Comparison of ENCODE assay signal across 8 cellular contexts in genomic region chr12:11649413-11650278, GRCh38. TPM values are rescaled to one million over a fixed set of nuclear protein-coding genes. Genes with fewer than 3 reads are reported as not detected.
A peak's percentile ranks its signal among the peaks of the same experiment; 100 is the strongest.
DNase-seq lines count a peak whose midpoint lies in the region; ATAC-seq and TF ChIP-seq lines count a peak whose summit lies in the region.

Gene ETV6 (plus strand): TSS chr12:11649674. CDS start chr12:11650128, 454 bp downstream.

- DNase-seq in AG20443 (ENCODE audit: low spot score) = peak; percentile 76
- peak; percentile 61 for DNase-seq in NCI-H460 (ENCODE audit: extremely low read depth, low read depth)
- peak; percentile 87 for DNase-seq in activated CD4-positive, alpha-beta T cell treated with anti-CD3 and anti-CD28 coated beads for 48 hours
- peak; percentile 81 for DNase-seq in coronary artery (ENCODE audit: low spot score)
- DNase-seq in left colon = peak; percentile 79
- peak; percentile 78 for DNase-seq in stimulated activated CD4-positive, alpha-beta T cell treated with anti-CD3 and anti-CD28 coated beads, Interleukin-1b, Interleukin-23, amount 100 ng/mL, for 4 hours (ENCODE audit: low read depth in 2 of 2)

- ATAC-seq in GM19023 (IDR thresholded peaks at IDR 0.05; ENCODE audit: unreplicated experiment) (peak; percentile 47), HG03175 (IDR thresholded peaks at IDR 0.05; ENCODE audit: unreplicated experiment) (peak; percentile 56), left colon (peak; percentile 55)

- H3K27ac ChIP-seq in coronary artery = peak within 1 kb of the TSS; percentile 94 to 99

- intact Hi-C loops in left colon (cut with DNase I, micrococcal nuclease) = loop anchor here in 1 of 2 donors (10.0 kb wide), 1 partner anchor 65 kb away; no protein-coding TSS in a partner anchor

- H3K4me3 ChIP-seq in coronary artery = peak within 1 kb of the TSS; percentile 84

- TF ChIP-seq CTCF in coronary artery (IDR thresholded peaks at IDR 0.05) = no peak

RNA-seq across cellular contexts. Expression of gene ETV6, which starts in this region (rescaled TPM):
- 2.0 and 2.2 TPM in 2 replicates for total RNA-seq in NCI-H460 (2014; rRNA removed; shearing (Covaris generic))
- polyA plus RNA-seq in NCI-H460 (2014; cell fraction: nucleus; rRNA removed) = 0.62 and 0.93 TPM in 2 replicates
- 10 to 100 TPM; 54.6 to 64.3 TPM for total RNA-seq in left colon

Comparison
In these comparisons a context has a peak if more than half of its experiments do, and no peak if none do; other contexts are left out.
1. Peak in every context shown above with its lines: DNase-seq, ATAC-seq, H3K4me3 ChIP-seq and H3K27ac ChIP-seq.
2. RNA of gene ETV6 (total RNA-seq): 54.6 to 64.3 TPM in left colon; 2.0 to 2.2 TPM in NCI-H460; every median in the first group is over 10 times any median in the second.